8 cellular contexts compared by ENCODE assay signal in genomic region chr2:43676322-43677050, GRCh38. TPM values are rescaled to one million over a fixed set of nuclear protein-coding genes. Genes with fewer than 3 reads are reported as not detected.
A peak's percentile ranks its signal among the peaks of the same experiment; 100 is the strongest.
DNase-seq lines count a peak whose midpoint lies in the region; ATAC-seq lines count a peak whose summit lies in the region.

Gene C1GALT1C1L (minus strand): TSS chr2:43676429. CDS start chr2:43676322, 107 bp downstream.

- no peak within 1 kb of the TSS for H3K27ac ChIP-seq in caudate nucleus (ENCODE audit: low read depth, low read length)

- peaks cover 26% of the 10 kb centered on the region for H3K27me3 Mint-ChIP-seq in activated CD4-positive, alpha-beta T cell treated with anti-CD3 and anti-CD28 coated beads for 36 hours

- peak; percentile 61 for ATAC-seq in activated CD4-positive, alpha-beta T cell treated with anti-CD3 and anti-CD28 coated beads for 36 hours
- no peak for ATAC-seq in HG03135 (IDR thresholded peaks at IDR 0.05; ENCODE audit: unreplicated experiment)

- no peak within 1 kb of the TSS for H3K27ac Mint-ChIP-seq in activated CD4-positive, alpha-beta T cell treated with anti-CD3 and anti-CD28 coated beads for 36 hours

- H3K4me3 Mint-ChIP-seq in activated CD4-positive, alpha-beta T cell treated with anti-CD3 and anti-CD28 coated beads for 36 hours = peak within 1 kb of the TSS; percentile 26

- in situ Hi-C loops in SK-MEL-5 (cut with HindIII; ENCODE audit: low pct_unique_long_range_greater_than_20kb, low sequenced_read_pairs) = no loop called here

- intact Hi-C loops in activated CD4-positive, alpha-beta T cell treated with anti-CD3 and anti-CD28 coated beads for 36 hours (cut with DNase I, micrococcal nuclease) = no loop called here

- DNase-seq in activated CD4-positive, alpha-beta T cell treated with anti-CD3 and anti-CD28 coated beads for 36 hours = peak; percentile 34
- DNase-seq in activated CD4-positive, alpha-beta T cell treated with anti-CD3 and anti-CD28 coated beads, Interleukin-2, amount 50 U/mL, for 4 hours = no peak
- peak; percentile 32 for DNase-seq in SK-MEL-5 (ENCODE audit: low read depth, low spot score)
- peak in 41 of 61 donors; percentile 1 to 52 (median 15) for DNase-seq in caudate nucleus (lab: John Stamatoyannopoulos, UW)
- DNase-seq in left kidney (ENCODE audit: low read depth, low spot score) = peak; percentile 73
- peak; percentile 37 for DNase-seq in stimulated activated CD4-positive, alpha-beta T cell treated with anti-CD3 and anti-CD28 coated beads, Interleukin-4, amount 100 ng/mL, for 1 hour
- DNase-seq in GM19240 (ENCODE audit: insufficient read length, low spot score) = no peak

- POLR2A ChIA-PET in activated CD4-positive, alpha-beta T cell treated with anti-CD3 and anti-CD28 coated beads for 36 hours (lab: Charles Lee) = interaction anchor here (0.6 kb wide), 1 partner anchor 319 kb away, joined by 3 read pairs; no protein-coding TSS in a partner anchor

- H3K4me1 Mint-ChIP-seq in activated CD4-positive, alpha-beta T cell treated with anti-CD3 and anti-CD28 coated beads for 36 hours = peaks cover 2% of the 10 kb centered on the region

- H3K9me3 Mint-ChIP-seq in activated CD4-positive, alpha-beta T cell treated with anti-CD3 and anti-CD28 coated beads for 36 hours (ENCODE audit: low read depth) = peaks cover 5% of the 10 kb centered on the region

- H3K36me3 Mint-ChIP-seq in activated CD4-positive, alpha-beta T cell treated with anti-CD3 and anti-CD28 coated beads for 36 hours (ENCODE audit: low read depth) = peaks cover 2% of the 10 kb centered on the region

- CTCF ChIA-PET in activated CD4-positive, alpha-beta T cell treated with anti-CD3 and anti-CD28 coated beads for 36 hours (lab: Charles Lee) = no interaction called here

RNA-seq across cellular contexts. Expression of gene C1GALT1C1L, which starts in this region (rescaled TPM):
- not detected for total RNA-seq in activated CD4-positive, alpha-beta T cell treated with anti-CD3 and anti-CD28 coated beads for 36 hours
- 1.0 and 1.2 TPM in 2 replicates for total RNA-seq in SK-MEL-5 (2014; rRNA removed; shearing (Covaris generic))
- 0.99 and 1.6 TPM in 2 replicates for polyA plus RNA-seq in SK-MEL-5 (2015; cell fraction: cytosol; rRNA removed)
- polyA plus RNA-seq in SK-MEL-5 (2015; cell fraction: nucleus; rRNA removed) = 3.3 and 3.6 TPM in 2 replicates

Comparison
In these comparisons a context has a peak if more than half of its experiments do, and no peak if none do; other contexts are left out.
1. Peak in DNase-seq and ATAC-seq in activated CD4-positive, alpha-beta T cell treated with anti-CD3 and anti-CD28 coated beads for 36 hours; RNA of the gene not detected or under 1 TPM.
2. DNase-seq: peak in SK-MEL-5 (single experiment), caudate nucleus (41 of 61), left kidney (single experiment) and stimulated activated CD4-positive, alpha-beta T cell treated with anti-CD3 and anti-CD28 coated beads, Interleukin-4, amount 100 ng/mL, for 1 hour (single experiment); none in activated CD4-positive, alpha-beta T cell treated with anti-CD3 and anti-CD28 coated beads, Interleukin-2, amount 50 U/mL, for 4 hours (0 of 2) and GM19240 (single experiment).